ENCODE assay signal across 8 cellular contexts in the genomic region with DNA sequence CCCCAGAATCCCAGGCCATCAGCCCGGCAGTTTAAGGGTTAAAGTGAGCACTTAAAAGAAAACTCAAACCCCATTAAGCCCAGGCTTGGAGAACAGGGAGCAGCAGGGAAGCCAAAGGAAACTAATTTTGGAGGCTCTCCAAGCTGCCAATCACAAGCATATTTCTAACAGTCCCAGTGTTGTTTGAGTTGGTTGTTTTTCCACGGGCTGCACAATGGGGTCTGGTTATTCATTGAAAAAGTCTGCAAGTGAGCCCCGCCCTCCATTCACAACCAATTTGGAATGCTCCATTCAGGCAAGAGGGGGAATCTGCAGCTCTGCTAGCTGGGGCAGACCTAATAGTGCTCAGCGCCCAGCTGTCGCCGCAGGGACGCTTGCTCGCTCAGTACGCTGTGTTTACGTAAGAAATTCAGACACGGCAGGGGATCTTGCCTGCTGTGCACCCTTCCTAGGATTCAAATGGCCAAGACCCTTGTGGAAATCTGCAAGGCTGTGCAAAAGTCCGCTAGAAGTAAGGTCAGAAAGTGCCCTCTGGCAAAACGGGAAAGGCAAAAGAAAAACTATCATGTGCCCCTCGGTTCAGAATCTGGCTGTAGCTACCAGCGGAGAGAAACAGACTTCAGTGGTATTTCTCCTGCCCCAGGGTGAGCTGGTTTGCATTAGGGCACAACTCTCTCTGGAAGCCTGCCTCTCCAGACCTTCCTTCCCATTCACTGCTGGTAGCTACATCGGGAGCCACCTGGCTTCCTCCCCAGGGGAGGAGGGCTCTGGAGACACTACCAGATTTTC. TPM values are rescaled to one million over a fixed set of nuclear protein-coding genes. Genes with fewer than 3 reads are reported as not detected.
A peak's percentile ranks its signal among the peaks of the same experiment; 100 is the strongest.
DNase-seq lines count a peak whose midpoint lies in the region; ATAC-seq, FAIRE-seq and TF ChIP-seq lines count a peak whose summit lies in the region.

No MANE protein-coding gene starts in this region.

- 1 to 6% methylated on average over 16 of the region's 16 CpGs for WGBS in lung, 2 donors

- H3K27me3 ChIP-seq in HUES48 (ENCODE audit: control insufficient read depth, insufficient read depth, low read length) (peaks cover 81% of the 10 kb centered on the region), lung (ENCODE audit: control insufficient read depth, insufficient read depth) (no peaks in the 10 kb centered on the region)

- H3K36me3 ChIP-seq in HUES48 (ENCODE audit: control insufficient read depth, insufficient read depth, low read length): no peaks in the 10 kb centered on the region
- peaks cover 0 to 4% of the 10 kb centered on the region in 2 donors for H3K36me3 ChIP-seq in lung (ENCODE audit: control insufficient read depth in 2 of 2, insufficient read depth in 2 of 2, low read length in 2 of 2)

- TF ChIP-seq CTCF in lung (IDR thresholded peaks at IDR 0.05; ENCODE audit: control extremely low read depth, extremely low read depth): no peak

- peak; percentile 75 for DNase-seq in AG08395 (ENCODE audit: low spot score)
- peak; percentile 87 for DNase-seq in epidermal melanocyte (ENCODE audit: insufficient read length, low spot score)
- DNase-seq in lung (ENCODE audit: low spot score): peak; percentile 85
- no peak for DNase-seq in GM19239 (ENCODE audit: insufficient read length, low spot score)
- DNase-seq in activated CD4-positive, alpha-beta T cell treated with anti-CD3 and anti-CD28 coated beads, Interleukin-2, amount 50 U/mL, for 48 hours: no peak

- no peak overlapping the region for H3K9ac ChIP-seq in HUES48 (ENCODE audit: low read depth, low read length)

- H3K27ac ChIP-seq in HUES48 (ENCODE audit: low read depth, low read length) (peak overlapping the region; percentile 73), lung (ENCODE audit: low read depth in 1 of 2, low read length in 1 of 2) (peak overlapping the region in 1 of 2 donors; percentile 59), temporal lobe (ENCODE audit: low read depth, low read length) (peak overlapping the region; percentile 28)

- H3K9me3 ChIP-seq in HUES48 (ENCODE audit: control insufficient read depth, insufficient read depth, low read length) (no peaks in the 10 kb centered on the region), lung (ENCODE audit: control insufficient read depth in 2 of 2, insufficient read depth in 1 of 2, low read length in 1 of 2) (no peaks in the 10 kb centered on the region)

- H3K4me1 ChIP-seq in HUES48 (ENCODE audit: control insufficient read depth, insufficient read depth, low read length) (peaks cover 38% of the 10 kb centered on the region), lung (ENCODE audit: control insufficient read depth in 2 of 2, insufficient read depth in 2 of 2, low read length in 2 of 2) (peaks cover 5 to 9% of the 10 kb centered on the region in 2 donors)

- ATAC-seq in lung (ENCODE audit: insufficient read depth, low FRiP score): peak; percentile 58

- peak overlapping the region; percentile 54 for H3K4me3 ChIP-seq in HUES48 (ENCODE audit: low read depth, low read length)
- H3K4me3 ChIP-seq in lung: no peak overlapping the region

- no peak for FAIRE-seq in GM19239 (lab: Jason Lieb, UNC)

TF ChIP-seq in PFSK-1, 5 proteins besides CTCF, POLR2A, EP300 and RAD21:
- TF ChIP-seq REST (IDR thresholded peaks at IDR 0.05; ENCODE audit: insufficient read depth in 1 of 2, low read depth in 2 of 2, low read length in 2 of 2) (peak in 1 of 2 experiments; percentile 11; a peak in 1 of 4 replicates), SIN3A (IDR thresholded peaks at IDR 0.05; ENCODE audit: borderline replicate concordance, insufficient read depth, low read length) (no peak), POLR2AphosphoS5 (IDR thresholded peaks at IDR 0.05; ENCODE audit: low read depth, low read length) (peak; percentile 76), FOXP2 (optimal IDR thresholded peaks at IDR 0.05; ENCODE audit: borderline replicate concordance, extremely low read depth, extremely low read length, insufficient read depth) (peak; percentile 54)

RNA-seq across cellular contexts. Expression of gene ETV5, which starts 11.0 kb away (rescaled TPM):
- 352 TPM for polyA plus RNA-seq in PFSK-1 (2012; ENCODE audit: insufficient read length, low read depth)
- total RNA-seq in lung (10 to 100 TPM; 32.5 to 53.9 TPM), temporal lobe (28.8 TPM)
- 10 to 100 TPM; 12.5 to 13.5 TPM for polyA plus RNA-seq in lung

Comparison
In these comparisons a context has a peak if more than half of its experiments do, and no peak if none do; other contexts are left out.
1. DNase-seq: peak in AG08395 (single experiment), epidermal melanocyte (single experiment) and lung (single experiment); none in GM19239 (single experiment) and activated CD4-positive, alpha-beta T cell treated with anti-CD3 and anti-CD28 coated beads, Interleukin-2, amount 50 U/mL, for 48 hours (0 of 2).